Comparison of ENCODE assay signal across 15 cellular contexts in genomic region chr6:16377470-16377869, GRCh38.
DNase-seq lines count a peak whose midpoint lies in the region; ATAC-seq lines count a peak whose summit lies in the region.
"Had no signal": no experiment of that assay in that cellular context is flagged by ENCODE, and none has a peak within 500 bp of the region (broad histone marks: within the 10 kb centered on the region; RNA-seq: fewer than 3 reads in every experiment).

No MANE protein-coding gene starts in this region.

- peak; percentile 33 for ATAC-seq in Right ventricle myocardium superior (ENCODE audit: poor library complexity)
- no peak for ATAC-seq in T-helper 17 cell
- ATAC-seq in GM19324 (IDR thresholded peaks at IDR 0.05; ENCODE audit: low FRiP score, unreplicated experiment), result no peak
- ATAC-seq: A549, GM23338 had no signal

- no peaks in the 10 kb centered on the region for H3K27me3 Mint-ChIP-seq in T-helper 17 cell
- H3K27me3 Mint-ChIP-seq: CD4-positive, alpha-beta T cell had no signal

- no peak for DNase-seq in Right ventricle myocardium superior
- DNase-seq in cardiac septum (ENCODE audit: low spot score), result no peak
- no peak for DNase-seq in T-helper 17 cell
- DNase-seq in islet precursor cell, result peak; percentile 23
- DNase-seq in NCI-H69 (lab: John Stamatoyannopoulos, UW), result no peak
- DNase-seq in activated naive CD4-positive, alpha-beta T cell treated with anti-CD3 and anti-CD28 coated beads, Interleukin-2, amount 50 U/mL, for 16 hours, result no peak
- DNase-seq: AML-193; Caco-2; CD4-positive, alpha-beta T cell; GDM1; HCEC 1CT; IMR-90 had no signal

- peaks cover 14% of the 10 kb centered on the region for H3K4me1 Mint-ChIP-seq in T-helper 17 cell

- peaks cover 2% of the 10 kb centered on the region for H3K36me3 Mint-ChIP-seq in T-helper 17 cell (ENCODE audit: low read depth)

- peak overlapping the region; percentile 51 for H3K27ac Mint-ChIP-seq in T-helper 17 cell
- H3K27ac Mint-ChIP-seq: CD4-positive, alpha-beta T cell; GM23338 had no signal

- intact Hi-C loops in Right ventricle myocardium superior (cut with DNase I) (no loop called here), cardiac septum (cut with DNase I) (no loop called here)

- no peak overlapping the region for H3K4me3 Mint-ChIP-seq in T-helper 17 cell
- H3K4me3 Mint-ChIP-seq: CD4-positive, alpha-beta T cell; GM23338 had no signal

- no peaks in the 10 kb centered on the region for H3K9me3 ChIP-seq in T-helper 17 cell (ENCODE audit: control insufficient read depth, low read length, poor library complexity, severe bottlenecking)
- H3K9me3 ChIP-seq: A549, Caco-2 had no signal
